ENCODE assay signal across 11 cellular contexts in genomic region chr18:12403601-12404506, GRCh38. TPM values are rescaled to one million over a fixed set of nuclear protein-coding genes. Genes with fewer than 3 reads are reported as not detected.
DNase-seq lines count a peak whose midpoint lies in the region; ATAC-seq, FAIRE-seq and TF ChIP-seq lines count a peak whose summit lies in the region.
"Had no signal": no experiment of that assay in that cellular context is flagged by ENCODE, and none has a peak within 500 bp of the region (broad histone marks: within the 10 kb centered on the region; RNA-seq: fewer than 3 reads in every experiment).

No MANE protein-coding gene starts in this region.

- no peak for ATAC-seq in sciatic nerve
- ATAC-seq in stimulated activated naive B cell treated with anti-CD40 and anti-IgM and Interleukin-4, amounts not matched to agents 10 μg/mL and 1 μg/mL and 100 μg/mL, for 72 hours (replicated peaks), result no peak
- ATAC-seq in GM23338, result no peak
- ATAC-seq: heart left ventricle had no signal

- intact Hi-C loops in sciatic nerve (cut with DNase I), result loop anchor here (10.0 kb wide), 1 partner anchor 1171 kb away; no protein-coding TSS in a partner anchor

- H3K9me2 ChIP-seq in GM23338 (ENCODE audit: insufficient read depth), result no peaks in the 10 kb centered on the region

- peaks cover 15% of the 10 kb centered on the region for H3K4me1 ChIP-seq in osteoblast (ENCODE audit: insufficient read depth, low read length)
- peaks cover 6% of the 10 kb centered on the region for H3K4me1 ChIP-seq in GM23338 (ENCODE audit: insufficient read depth)

- H3K79me2 ChIP-seq in osteoblast (ENCODE audit: insufficient read depth, low read length) (peaks cover 7% of the 10 kb centered on the region), GM23338 (replicated peaks; ENCODE audit: insufficient read depth) (peaks cover 4% of the 10 kb centered on the region)

- H4K20me1 ChIP-seq in osteoblast (ENCODE audit: insufficient read depth, low read length), result no peaks in the 10 kb centered on the region
- no peaks in the 10 kb centered on the region for H4K20me1 ChIP-seq in GM23338 (replicated peaks; ENCODE audit: insufficient read depth)

- H3K27me3 Mint-ChIP-seq in stimulated activated naive B cell treated with anti-CD40 and anti-IgM and Interleukin-4, amounts not matched to agents 10 μg/mL and 1 μg/mL and 100 μg/mL, for 72 hours, result peaks cover 36 to 41% of the 10 kb centered on the region in 2 donors
- H3K27me3 Mint-ChIP-seq in GM23338 (ENCODE audit: insufficient read depth, low read depth, poor library complexity), result peaks cover 37% of the 10 kb centered on the region

- no peaks in the 10 kb centered on the region for H3K9me3 Mint-ChIP-seq in stimulated activated naive B cell treated with anti-CD40 and anti-IgM and Interleukin-4, amounts not matched to agents 10 μg/mL and 1 μg/mL and 100 μg/mL, for 72 hours
- H3K9me3 Mint-ChIP-seq in GM23338, result no peaks in the 10 kb centered on the region
- H3K9me3 Mint-ChIP-seq: activated naive CD4-positive, alpha-beta T cell treated with anti-CD3 and anti-CD28 coated beads, Interleukin-2, amount 50 U/mL, for 24 hours; neural progenitor cell had no signal

- H3K36me3 ChIP-seq in bronchial epithelial cell (ENCODE audit: control insufficient read depth, insufficient read depth, low read length), result no peaks in the 10 kb centered on the region
- H3K36me3 ChIP-seq in osteoblast (ENCODE audit: insufficient read depth, low read length), result no peaks in the 10 kb centered on the region
- no peaks in the 10 kb centered on the region for H3K36me3 ChIP-seq in GM23338 (ENCODE audit: insufficient read depth)
- H3K36me3 ChIP-seq: heart left ventricle, neural progenitor cell had no signal

- H3K4me2 ChIP-seq in osteoblast (ENCODE audit: insufficient read depth, low read length) (peak overlapping the region; percentile 33), GM23338 (no peak overlapping the region)
- H3K4me2 ChIP-seq: neural progenitor cell had no signal

- H3K27me3 ChIP-seq in bronchial epithelial cell (ENCODE audit: control insufficient read depth, insufficient read depth, low read length) (peaks cover 2% of the 10 kb centered on the region), osteoblast (ENCODE audit: insufficient read depth, low read length) (no peaks in the 10 kb centered on the region), GM23338 (ENCODE audit: insufficient read depth) (peaks cover 32% of the 10 kb centered on the region)

- 0 out of 2 replicates have a peak, but pooled peaks cover 10% of the 10 kb centered on the region for H3F3A ChIP-seq in GM23338 (replicated peaks; ENCODE audit: low read depth)

- H3K9me3 ChIP-seq in osteoblast (ENCODE audit: low read depth, low read length), result no peaks in the 10 kb centered on the region
- H3K9me3 ChIP-seq: heart left ventricle had no signal

- no peak for TF ChIP-seq CTCF in NB4 (IDR thresholded peaks at IDR 0.05; ENCODE audit: low read depth, low read length)
- TF ChIP-seq CTCF in bronchial epithelial cell (IDR thresholded peaks at IDR 0.05; ENCODE audit: insufficient read depth, low read length, severe bottlenecking), result no peak
- TF ChIP-seq CTCF in osteoblast (IDR thresholded peaks at IDR 0.05; ENCODE audit: extremely low read depth, low read depth, low read length), result no peak
- TF ChIP-seq CTCF in GM23338 (conservative IDR thresholded peaks at IDR 0.05; ENCODE audit: low read depth in 2 of 2), result no peak

- peak overlapping the region; percentile 3 for H2AFZ ChIP-seq in osteoblast (ENCODE audit: low read length)
- no peak overlapping the region for H2AFZ ChIP-seq in GM23338
- H2AFZ ChIP-seq: neural progenitor cell had no signal

- H3K4me1 Mint-ChIP-seq in stimulated activated naive B cell treated with anti-CD40 and anti-IgM and Interleukin-4, amounts not matched to agents 10 μg/mL and 1 μg/mL and 100 μg/mL, for 72 hours, result peaks cover 13 to 26% of the 10 kb centered on the region in 2 donors
- H3K4me1 Mint-ChIP-seq in GM23338, result peaks cover 16% of the 10 kb centered on the region

- FAIRE-seq in bronchial epithelial cell (lab: Jason Lieb, UNC), result no peak

- DNase-seq in Daoy (ENCODE audit: low read depth) (peak; percentile 88), NB4 (ENCODE audit: low read depth) (peak; percentile 77), bronchial epithelial cell (ENCODE audit: low read depth) (peak; percentile 87), osteoblast (ENCODE audit: insufficient read length, low spot score, missing footprints) (peak; percentile 86), sciatic nerve (ENCODE audit: low spot score) (no peak), GM23338 (ENCODE audit: low spot score) (no peak)
- no peak for DNase-seq in stimulated activated naive B cell treated with anti-CD40 and anti-IgM and Interleukin-4, amounts not matched to agents 10 μg/mL and 1 μg/mL and 100 μg/mL, for 72 hours
- DNase-seq in stimulated activated CD4-positive, alpha-beta T cell treated with anti-CD3 and anti-CD28 coated beads, Interleukin-4, amount 100 ng/mL, for 1 hour, result no peak

- no peaks in the 10 kb centered on the region for H3K36me3 Mint-ChIP-seq in stimulated activated naive B cell treated with anti-CD40 and anti-IgM and Interleukin-4, amounts not matched to agents 10 μg/mL and 1 μg/mL and 100 μg/mL, for 72 hours
- no peaks in the 10 kb centered on the region for H3K36me3 Mint-ChIP-seq in GM23338 (ENCODE audit: low read depth)
- H3K36me3 Mint-ChIP-seq: activated naive CD4-positive, alpha-beta T cell treated with anti-CD3 and anti-CD28 coated beads, Interleukin-2, amount 50 U/mL, for 24 hours; neural progenitor cell had no signal

- H3K27ac Mint-ChIP-seq in stimulated activated naive B cell treated with anti-CD40 and anti-IgM and Interleukin-4, amounts not matched to agents 10 μg/mL and 1 μg/mL and 100 μg/mL, for 72 hours, result no peak overlapping the region
- H3K27ac Mint-ChIP-seq in GM23338, result no peak overlapping the region
- H3K27ac Mint-ChIP-seq: activated naive CD4-positive, alpha-beta T cell treated with anti-CD3 and anti-CD28 coated beads, Interleukin-2, amount 50 U/mL, for 24 hours; neural progenitor cell had no signal

- TF ChIP-seq POLR2A in NB4 (IDR thresholded peaks at IDR 0.05; ENCODE audit: extremely low read depth, insufficient read length), result no peak

- peak overlapping the region; percentile 48 for H3K27ac ChIP-seq in osteoblast (ENCODE audit: low read depth, low read length)
- no peak overlapping the region for H3K27ac ChIP-seq in GM23338 (ENCODE audit: low read depth)
- H3K27ac ChIP-seq: heart left ventricle, neural progenitor cell had no signal

- H3K4me3 ChIP-seq in NB4 (ENCODE audit: low read depth, low read length) (no peak overlapping the region), bronchial epithelial cell (ENCODE audit: low read depth, low read length) (no peak overlapping the region), osteoblast (ENCODE audit: insufficient read depth, low read length) (no peak overlapping the region), GM23338 (no peak overlapping the region)
- H3K4me3 ChIP-seq: heart left ventricle, neural progenitor cell had no signal

- H3K4me3 Mint-ChIP-seq in stimulated activated naive B cell treated with anti-CD40 and anti-IgM and Interleukin-4, amounts not matched to agents 10 μg/mL and 1 μg/mL and 100 μg/mL, for 72 hours, result no peak overlapping the region
- no peak overlapping the region for H3K4me3 Mint-ChIP-seq in GM23338
- H3K4me3 Mint-ChIP-seq: activated naive CD4-positive, alpha-beta T cell treated with anti-CD3 and anti-CD28 coated beads, Interleukin-2, amount 50 U/mL, for 24 hours; neural progenitor cell had no signal

TF ChIP-seq in GM23338, 12 proteins besides CTCF, POLR2A, EP300 and RAD21:
- TF ChIP-seq ZNF114 (CRISPR knock-in tag; IDR thresholded peaks at IDR 0.05) (no peak), ETS1 (IDR thresholded peaks at IDR 0.05) (no peak), CREB1 (CRISPR knock-in tag; IDR thresholded peaks at IDR 0.05; ENCODE audit: low read depth) (no peak), ZNF331 (CRISPR knock-in tag; IDR thresholded peaks at IDR 0.05; ENCODE audit: low read depth) (no peak)
TF ChIP-seq in GM23338: peak in this region for 0.

RNA-seq across cellular contexts. Expression of gene PRELID3A, which starts 3.9 kb away (rescaled TPM):
- total RNA-seq in Daoy (2014; rRNA removed; shearing (Covaris generic)), result 0.60 and 3.8 TPM in 2 replicates
- total RNA-seq in bronchial epithelial cell (4.0 and 9.0 TPM in 2 replicates), osteoblast (4.4 and 5.8 TPM in 2 replicates), sciatic nerve (17.8 TPM)
- 13.0 and 15.8 TPM in 2 replicates for total RNA-seq in GM23338 (2014; rRNA removed; shearing (Covaris generic))
- 6.5 and 7.0 TPM in 2 replicates for polyA plus RNA-seq in GM23338 (2016; fragmentation: Nextera tagmentation; extraction: Ambion mirVana)

RNA-seq across cellular contexts. Expression of gene AFG3L2, which starts 26.8 kb away (rescaled TPM):
- total RNA-seq in Daoy (2014; rRNA removed; shearing (Covaris generic)), result 54.3 and 64.2 TPM in 2 replicates
- 57.0 and 67.1 TPM in 2 replicates for total RNA-seq in bronchial epithelial cell
- 61.9 and 65.5 TPM in 2 replicates for total RNA-seq in osteoblast
- total RNA-seq in sciatic nerve, result 38.8 TPM
- 94.9 and 105 TPM in 2 replicates for total RNA-seq in GM23338 (2014; rRNA removed; shearing (Covaris generic))
- polyA plus RNA-seq in GM23338 (2016; fragmentation: Nextera tagmentation; extraction: Ambion mirVana), result 47.5 and 50.3 TPM in 2 replicates

Comparison
In these comparisons a context has a peak if more than half of its experiments do, and no peak if none do; other contexts are left out.
1. DNase-seq: peak in Daoy (single experiment), NB4 (single experiment), bronchial epithelial cell (single experiment) and osteoblast (single experiment); none in sciatic nerve (single experiment), stimulated activated naive B cell treated with anti-CD40 and anti-IgM and Interleukin-4, amounts not matched to agents 10 μg/mL and 1 μg/mL and 100 μg/mL, for 72 hours (single experiment), GM23338 (single experiment) and stimulated activated CD4-positive, alpha-beta T cell treated with anti-CD3 and anti-CD28 coated beads, Interleukin-4, amount 100 ng/mL, for 1 hour (single experiment).